Comparison of ENCODE assay signal across 8 cellular contexts in the genomic region with DNA sequence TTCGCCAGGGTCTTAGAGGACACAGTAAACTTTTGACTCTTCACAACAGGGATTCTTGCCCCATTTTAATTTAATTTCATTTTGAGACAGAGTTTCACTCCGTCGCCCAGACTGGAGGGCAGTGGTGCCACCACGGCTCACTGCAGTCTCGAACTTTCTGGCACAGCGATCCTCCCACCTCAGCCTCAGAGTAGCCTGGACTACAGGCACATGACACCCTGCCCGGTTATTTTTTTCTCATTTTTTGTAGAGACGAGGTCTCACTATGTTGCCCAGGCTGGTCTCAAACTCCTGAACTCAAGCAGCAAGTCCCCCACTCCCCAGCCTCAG. TPM values are rescaled to one million over a fixed set of nuclear protein-coding genes. Genes with fewer than 3 reads are reported as not detected.
DNase-seq lines count a peak whose midpoint lies in the region; ATAC-seq and TF ChIP-seq lines count a peak whose summit lies in the region.

No MANE protein-coding gene starts in this region.

- no peaks in the 10 kb centered on the region for H3K27me3 ChIP-seq in PC-3 (ENCODE audit: low read length)

- H3K4me1 Mint-ChIP-seq in Calu3 (ENCODE audit: low read depth, unreplicated experiment) = no peaks in the 10 kb centered on the region
- H3K4me1 Mint-ChIP-seq in endothelial cell (ENCODE audit: unreplicated experiment) = peaks cover 5% of the 10 kb centered on the region
- no peaks in the 10 kb centered on the region for H3K4me1 Mint-ChIP-seq in progenitor cell of endocrine pancreas (ENCODE audit: low read depth)

- 0 out of 2 replicates have a peak, but pooled peaks cover 5% of the 10 kb centered on the region for H4K20me1 ChIP-seq in PC-3 (ENCODE audit: low read length)

- intact Hi-C loops in Calu3 (cut with micrococcal nuclease; ENCODE audit: unreplicated experiment) (loop anchor here (5.0 kb wide), 1 partner anchor 100 kb away; a partner anchor contains a TSS), PC-3 (cut with micrococcal nuclease) (no loop called here)

- peak overlapping the region; percentile 86; the same call in 1 of the 2 replicates for H2AFZ ChIP-seq in PC-3 (ENCODE audit: low read length)

- BruUV-seq in Calu3 (replicated peaks; lab: Mats Ljungman, UMichigan) = no TSS peak
- BruUV-seq in PC-3 (replicated peaks; lab: Mats Ljungman, UMichigan) = no TSS peak

- peaks cover 18% of the 10 kb centered on the region for H3K36me3 ChIP-seq in PC-3 (ENCODE audit: low read depth, low read length)

- ATAC-seq in PC-3 = peak; percentile 9; the same call in 1 of the 2 replicates

- DNase-seq in Calu3 (no peak), PC-3 (no peak), endothelial cell (ENCODE audit: low spot score) (no peak), progenitor cell of endocrine pancreas (ENCODE audit: low spot score, unreplicated experiment) (no peak), activated gamma-delta T cell (lab: John Stamatoyannopoulos, UW) (no peak), SK-N-DZ (ENCODE audit: low spot score) (no peak), hepatic stellate cell (ENCODE audit: low spot score) (no peak), Kasumi-1 (lab: John Stamatoyannopoulos, UW) (no peak)

- H3K4me3 Mint-ChIP-seq in Calu3 (ENCODE audit: low read depth, unreplicated experiment) = peak overlapping the region; percentile 69
- peak overlapping the region; percentile 89 for H3K4me3 Mint-ChIP-seq in endothelial cell (ENCODE audit: unreplicated experiment)
- H3K4me3 Mint-ChIP-seq in progenitor cell of endocrine pancreas (ENCODE audit: low read depth) = peak overlapping the region; percentile 82

- H3K79me2 ChIP-seq in PC-3 (ENCODE audit: low read length) = peaks cover 27% of the 10 kb centered on the region

- H3K9me2 ChIP-seq in PC-3 (replicated peaks; ENCODE audit: low read length) = no peaks in the 10 kb centered on the region

- peaks cover 24% of the 10 kb centered on the region for H3K27me3 Mint-ChIP-seq in Calu3 (ENCODE audit: unreplicated experiment)
- H3K27me3 Mint-ChIP-seq in endothelial cell (ENCODE audit: unreplicated experiment) = no peaks in the 10 kb centered on the region
- peaks cover 8% of the 10 kb centered on the region for H3K27me3 Mint-ChIP-seq in progenitor cell of endocrine pancreas

- POLR2A ChIA-PET in PC-3 (lab: Charles Lee; ENCODE audit: unreplicated experiment) = no interaction called here

- H3K4me2 ChIP-seq in PC-3 (ENCODE audit: low read length) = peak overlapping the region; percentile 92; the same call in 1 of the 2 replicates

- H3K27ac Mint-ChIP-seq in Calu3 (ENCODE audit: unreplicated experiment) (no peak overlapping the region), endothelial cell (ENCODE audit: unreplicated experiment) (peak overlapping the region; percentile 67), progenitor cell of endocrine pancreas (peak overlapping the region; percentile 74)

- CTCF ChIA-PET in Calu3 (lab: Charles Lee) (no interaction called here), PC-3 (lab: Charles Lee) (no interaction called here)

- H3F3A ChIP-seq in PC-3 (ENCODE audit: low read length, unreplicated experiment) = no peaks in the 10 kb centered on the region

- no peaks in the 10 kb centered on the region for H3K9me3 ChIP-seq in PC-3 (ENCODE audit: low read length)

- no peaks in the 10 kb centered on the region for H3K9me3 Mint-ChIP-seq in Calu3 (ENCODE audit: low read depth, unreplicated experiment)
- H3K9me3 Mint-ChIP-seq in endothelial cell (ENCODE audit: unreplicated experiment) = no peaks in the 10 kb centered on the region
- no peaks in the 10 kb centered on the region for H3K9me3 Mint-ChIP-seq in progenitor cell of endocrine pancreas (ENCODE audit: low read depth)

- peak overlapping the region; percentile 96; the same call in 1 of the 2 replicates for H3K9ac ChIP-seq in PC-3 (ENCODE audit: low read length)

- no peak overlapping the region for H3K27ac ChIP-seq in PC-3 (ENCODE audit: low read length)

- no peaks in the 10 kb centered on the region; the same call in 1 of the 2 replicates for H3K4me1 ChIP-seq in PC-3 (ENCODE audit: insufficient read depth, low read length)

- no peak for TF ChIP-seq CTCF in Calu3 (IDR thresholded peaks at IDR 0.05; ENCODE audit: unreplicated experiment)
- TF ChIP-seq CTCF in PC-3 (conservative IDR thresholded peaks at IDR 0.05; ENCODE audit: low read depth, low read length) = no peak
- TF ChIP-seq CTCF in endothelial cell (IDR thresholded peaks at IDR 0.05; ENCODE audit: unreplicated experiment) = peak; percentile 40
- no peak for TF ChIP-seq CTCF in progenitor cell of endocrine pancreas (IDR thresholded peaks at IDR 0.05; ENCODE audit: unreplicated experiment)

- peak overlapping the region; percentile 100; the same call in 1 of the 2 replicates for H3K4me3 ChIP-seq in PC-3 (ENCODE audit: low read length)

- H3K36me3 Mint-ChIP-seq in Calu3 (ENCODE audit: insufficient read depth, unreplicated experiment) (peaks cover 22% of the 10 kb centered on the region), endothelial cell (ENCODE audit: low read depth, unreplicated experiment) (no peaks in the 10 kb centered on the region), progenitor cell of endocrine pancreas (ENCODE audit: insufficient read depth) (no peaks in the 10 kb centered on the region)

RNA-seq across cellular contexts. Expression of a gene that starts 0.3 kb away (rescaled TPM):
- total RNA-seq in Calu3 (2022) = 30.0 and 33.1 TPM in 2 replicates
- 18.6 and 33.5 TPM in 2 replicates for total RNA-seq in PC-3 (2014; rRNA removed)
- total RNA-seq in endothelial cell (ENCODE audit: unreplicated experiment) = 16.7 TPM
- 18.1 and 19.5 TPM in 2 replicates for total RNA-seq in progenitor cell of endocrine pancreas
- 35.3 and 39.3 TPM in 2 replicates for polyA plus RNA-seq in SK-N-DZ (2014; cell fraction: cytosol; rRNA removed)
- 41.4 and 57.2 TPM in 2 replicates for polyA plus RNA-seq in SK-N-DZ (2014; cell fraction: nucleus; rRNA removed)

RNA-seq across cellular contexts. Expression of a gene that starts 5.2 kb away (rescaled TPM):
- total RNA-seq in Calu3 (2022) = not detected in 2 replicates
- total RNA-seq in PC-3 (2014; rRNA removed) = not detected in 2 replicates
- total RNA-seq in endothelial cell (ENCODE audit: unreplicated experiment) = 1.9 TPM
- not detected in 2 replicates for total RNA-seq in progenitor cell of endocrine pancreas
- polyA plus RNA-seq in SK-N-DZ (2014; cell fraction: cytosol; rRNA removed) = not detected in 2 replicates
- polyA plus RNA-seq in SK-N-DZ (2014; cell fraction: nucleus; rRNA removed) = not detected in 2 replicates

RNA-seq across cellular contexts. Expression of a gene that starts 21.0 kb away (rescaled TPM):
- not detected in 2 replicates for total RNA-seq in Calu3 (2022)
- total RNA-seq in PC-3 (2014; rRNA removed) = not detected in 2 replicates
- total RNA-seq in endothelial cell (ENCODE audit: unreplicated experiment) = not detected
- total RNA-seq in progenitor cell of endocrine pancreas = not detected in 2 replicates
- not detected in 2 replicates for polyA plus RNA-seq in SK-N-DZ (2014; cell fraction: cytosol; rRNA removed)
- not detected in 2 replicates for polyA plus RNA-seq in SK-N-DZ (2014; cell fraction: nucleus; rRNA removed)

RNA-seq across cellular contexts. Expression of a gene that starts 22.8 kb away (rescaled TPM):
- total RNA-seq in Calu3 (2022) (16.8 and 17.1 TPM in 2 replicates), PC-3 (2014; rRNA removed) (10.7 and 16.5 TPM in 2 replicates), endothelial cell (ENCODE audit: unreplicated experiment) (16.3 TPM), progenitor cell of endocrine pancreas (16.0 and 18.8 TPM in 2 replicates)
- polyA plus RNA-seq in SK-N-DZ (2014; cell fraction: cytosol; rRNA removed) = 25.3 and 25.9 TPM in 2 replicates
- 25.4 and 33.4 TPM in 2 replicates for polyA plus RNA-seq in SK-N-DZ (2014; cell fraction: nucleus; rRNA removed)

RNA-seq across cellular contexts. Expression of a gene that starts 51.8 kb away (rescaled TPM):
- not detected in 2 replicates for total RNA-seq in Calu3 (2022)
- not detected in 2 replicates for total RNA-seq in PC-3 (2014; rRNA removed)
- not detected for total RNA-seq in endothelial cell (ENCODE audit: unreplicated experiment)
- total RNA-seq in progenitor cell of endocrine pancreas = not detected in 2 replicates
- not detected in 2 replicates for polyA plus RNA-seq in SK-N-DZ (2014; cell fraction: cytosol; rRNA removed)
- not detected in 2 replicates for polyA plus RNA-seq in SK-N-DZ (2014; cell fraction: nucleus; rRNA removed)
